ENCODE assay signal across 8 cellular contexts in genomic region chr15:65133550-65134200, GRCh38. TPM values are rescaled to one million over a fixed set of nuclear protein-coding genes. Genes with fewer than 3 reads are reported as not detected.
DNase-seq lines count a peak whose midpoint lies in the region; ATAC-seq and TF ChIP-seq lines count a peak whose summit lies in the region.

Gene PDCD7 (minus strand): TSS chr15:65133808. CDS start chr15:65133781, 27 bp downstream.

- ATAC-seq in GM21529 (IDR thresholded peaks at IDR 0.05; ENCODE audit: unreplicated experiment) (peak; percentile 88), esophagus mucosa (peak; percentile 87)

- H3K79me2 ChIP-seq in PC-9 (ENCODE audit: low read depth) = peaks cover 22% of the 10 kb centered on the region

- H3K9ac ChIP-seq in muscle layer of colon (ENCODE audit: low read length) = peak within 1 kb of the TSS; percentile 82

- DNase-seq in DMS 273 treated with DMSO at 0.1 percent for 48 hours (lab: John Stamatoyannopoulos, UW) = peak; percentile 75
- DNase-seq in Jurkat, Clone E6-1 (ENCODE audit: low read depth, low spot score) = peak; percentile 94
- DNase-seq in PC-9 = peak; percentile 70 to 82
- peak; percentile 86 for DNase-seq in activated T-cell treated with anti-CD3 and anti-CD28 coated beads, Interleukin-2, amount 50 U/mL, for 24 hours
- DNase-seq in stimulated activated CD8-positive, alpha-beta memory T cell treated with anti-CD3 and anti-CD28 coated beads, Interleukin-7, amount 100 ng/mL, for 24 hours (ENCODE audit: low read depth) = peak; percentile 65

- H3K27ac Mint-ChIP-seq in activated T-cell treated with anti-CD3 and anti-CD28 coated beads, Interleukin-2, amount 50 U/mL, for 24 hours = peak within 1 kb of the TSS; percentile 98

- H3K27me3 Mint-ChIP-seq in activated T-cell treated with anti-CD3 and anti-CD28 coated beads, Interleukin-2, amount 50 U/mL, for 24 hours = no peaks in the 10 kb centered on the region

- H3K4me3 ChIP-seq in Jurkat, Clone E6-1 (ENCODE audit: low read length) = peak within 1 kb of the TSS; percentile 69
- peak within 1 kb of the TSS; percentile 78 for H3K4me3 ChIP-seq in PC-9
- peak within 1 kb of the TSS; percentile 86 to 88 for H3K4me3 ChIP-seq in muscle layer of colon (ENCODE audit: low read depth in 1 of 2, low read length in 2 of 2)

- intact Hi-C loops in PC-9 (cut with micrococcal nuclease; ENCODE audit: unreplicated experiment) = no loop called here

- H3K9me3 Mint-ChIP-seq in activated T-cell treated with anti-CD3 and anti-CD28 coated beads, Interleukin-2, amount 50 U/mL, for 24 hours = peaks cover 7% of the 10 kb centered on the region

- 0 out of 2 replicates have a peak, but pooled peaks cover 3% of the 10 kb centered on the region for H4K20me1 ChIP-seq in PC-9 (ENCODE audit: insufficient read depth)

- H3K27me3 ChIP-seq in PC-9 (ENCODE audit: insufficient read depth, low read depth) (no peaks in the 10 kb centered on the region), muscle layer of colon (ENCODE audit: control insufficient read depth in 1 of 2, insufficient read depth in 2 of 2, low read length in 2 of 2) (no peaks in the 10 kb centered on the region)

- 0 out of 2 replicates have a peak within 1 kb of the TSS, but pooled peaks have one; percentile 23 for H3K27ac ChIP-seq in PC-9
- peak within 1 kb of the TSS; percentile 85 for H3K27ac ChIP-seq in muscle layer of colon (ENCODE audit: low read depth, low read length)

- H3K4me2 ChIP-seq in PC-9 = peak within 1 kb of the TSS; percentile 83

- peak within 1 kb of the TSS; percentile 93 for H3K4me3 Mint-ChIP-seq in activated T-cell treated with anti-CD3 and anti-CD28 coated beads, Interleukin-2, amount 50 U/mL, for 24 hours

- CTCF ChIA-PET in PC-9 (lab: Charles Lee) = no interaction called here

- H3F3A ChIP-seq in PC-9 (ENCODE audit: insufficient read depth, low read depth) = no peaks in the 10 kb centered on the region

- H3K36me3 ChIP-seq in PC-9 (ENCODE audit: low read depth) (no peaks in the 10 kb centered on the region), muscle layer of colon (ENCODE audit: insufficient read depth, low read length) (peaks cover 10% of the 10 kb centered on the region)

- no peaks in the 10 kb centered on the region for H3K9me3 ChIP-seq in PC-9 (ENCODE audit: insufficient read depth, low read depth)
- H3K9me3 ChIP-seq in muscle layer of colon (ENCODE audit: low read length) = no peaks in the 10 kb centered on the region

- POLR2A ChIA-PET in PC-9 (lab: Charles Lee; ENCODE audit: unreplicated experiment) = interaction anchor here (0.5 to 0.7 kb wide), 4 partner anchors 11 to 251 kb away, joined by 3 to 8 read pairs (median 4); partner anchors contain the start of genes PARP16 and SPG21

- no peak for TF ChIP-seq CTCF in PC-9 (conservative IDR thresholded peaks at IDR 0.05)

- H3K4me1 Mint-ChIP-seq in activated T-cell treated with anti-CD3 and anti-CD28 coated beads, Interleukin-2, amount 50 U/mL, for 24 hours (ENCODE audit: low read depth) = peaks cover 26% of the 10 kb centered on the region

- no TSS peak for BruUV-seq in PC-9 (replicated peaks; lab: Mats Ljungman, UMichigan)

- H2AFZ ChIP-seq in PC-9 = peak within 1 kb of the TSS; percentile 89

- H3K4me1 ChIP-seq in PC-9 (replicated peaks; ENCODE audit: insufficient read depth) (0 out of 2 replicates have a peak, but pooled peaks cover 5% of the 10 kb centered on the region), muscle layer of colon (ENCODE audit: insufficient read depth, low read length) (peaks cover 6% of the 10 kb centered on the region)

- no peaks in the 10 kb centered on the region for H3K9me2 ChIP-seq in PC-9 (ENCODE audit: insufficient read depth)

- H3K36me3 Mint-ChIP-seq in activated T-cell treated with anti-CD3 and anti-CD28 coated beads, Interleukin-2, amount 50 U/mL, for 24 hours (ENCODE audit: low read depth) = peaks cover 32% of the 10 kb centered on the region

RNA-seq across cellular contexts. Expression of gene PDCD7, which starts in this region (rescaled TPM):
- 46.8 TPM for polyA plus RNA-seq in Jurkat, Clone E6-1 (2012; ENCODE audit: insufficient read depth, insufficient read length)
- total RNA-seq in PC-9 (2021) (29.1 and 31.4 TPM in 2 replicates), esophagus mucosa (18.6 TPM)

Comparison
In these comparisons a context has a peak if more than half of its experiments do, and no peak if none do; other contexts are left out.
1. Peak in every context shown above with its lines: DNase-seq, ATAC-seq, H3K4me3 ChIP-seq and H3K27ac ChIP-seq.